Comparison of ENCODE assay signal across 6 cellular contexts in genomic region chr12:109638735-109639134, GRCh38.
"Had no signal": no experiment of that assay in that cellular context is flagged by ENCODE, and none has a peak within 500 bp of the region (broad histone marks: within the 10 kb centered on the region; RNA-seq: fewer than 3 reads in every experiment).

No MANE protein-coding gene starts in this region.

- H3K9me3 ChIP-seq: HAP-1 had no signal

- ATAC-seq: GM23338, HCT116 had no signal

- H3K4me3 ChIP-seq: GM23338, HAP-1 had no signal

- DNase-seq: H7, KG1 had no signal

- H3K36me3 ChIP-seq: HAP-1 had no signal

- FAIRE-seq: HTR-8/SVneo had no signal

- H2AFZ ChIP-seq: GM23338 had no signal

- H3K4me1 ChIP-seq: HAP-1 had no signal

- H3K4me2 ChIP-seq: GM23338 had no signal
